In the genomic region with DNA sequence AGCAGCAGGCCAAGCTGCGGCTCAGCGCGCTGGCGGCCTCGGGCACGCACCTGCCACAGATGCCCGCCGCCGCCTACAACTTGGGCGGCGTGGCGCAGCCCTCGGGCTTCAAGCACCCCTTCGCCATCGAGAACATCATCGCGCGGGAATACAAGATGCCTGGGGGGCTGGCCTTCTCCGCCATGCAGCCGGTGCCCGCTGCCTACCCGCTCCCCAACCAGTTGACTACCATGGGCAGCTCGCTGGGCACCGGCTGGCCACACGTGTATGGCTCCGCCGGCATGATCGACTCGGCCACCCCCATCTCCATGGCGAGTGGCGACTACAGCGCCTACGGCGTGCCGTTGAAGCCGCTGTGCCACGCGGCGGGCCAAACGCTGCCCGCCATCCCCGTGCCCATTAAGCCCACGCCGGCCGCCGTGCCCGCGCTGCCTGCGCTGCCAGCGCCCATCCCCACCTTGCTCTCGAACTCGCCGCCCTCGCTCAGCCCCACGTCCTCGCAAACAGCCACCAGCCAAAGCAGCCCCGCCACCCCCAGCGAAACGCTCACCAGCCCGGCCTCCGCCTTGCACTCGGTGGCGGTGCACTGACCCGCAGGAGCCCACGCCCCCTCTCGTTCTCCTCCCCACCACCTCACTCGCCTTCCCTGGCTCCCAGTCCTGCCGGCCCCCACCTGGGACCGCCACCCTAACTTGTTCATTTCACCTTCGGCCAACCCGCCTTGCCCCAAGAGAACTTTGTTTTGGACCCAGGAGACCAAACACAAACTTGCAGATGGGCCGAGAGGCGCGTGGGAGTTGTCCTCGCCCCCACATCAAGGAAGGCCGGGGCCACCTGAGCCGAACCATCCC, we compare ENCODE assay signal across 8 cellular contexts. TPM values are rescaled to one million over a fixed set of nuclear protein-coding genes. Genes with fewer than 3 reads are reported as not detected.
DNase-seq lines count a peak whose midpoint lies in the region; ATAC-seq lines count a peak whose summit lies in the region.

No MANE protein-coding gene starts in this region.

- 3% methylated on average over 77 of the region's 77 CpGs for WGBS in right cardiac atrium

- H3K27me3 Mint-ChIP-seq in T-helper 2 cell treated with Interferon-gamma antibody and Interleukin-4, amounts not matched to agents 5 μg/mL and 100 μg/mL, for 36 hours (ENCODE audit: low read depth), result peaks cover 87% of the 10 kb centered on the region
- peaks cover 88% of the 10 kb centered on the region for H3K27me3 Mint-ChIP-seq in stimulated activated memory B cell treated with anti-CD40 and anti-IgM and Interleukin-4, amounts not matched to agents 10 μg/mL and 1 μg/mL and 100 μg/mL, for 72 hours

- peaks cover 55% of the 10 kb centered on the region for H3K4me1 Mint-ChIP-seq in T-helper 2 cell treated with Interferon-gamma antibody and Interleukin-4, amounts not matched to agents 5 μg/mL and 100 μg/mL, for 36 hours (ENCODE audit: low read depth)
- H3K4me1 Mint-ChIP-seq in stimulated activated memory B cell treated with anti-CD40 and anti-IgM and Interleukin-4, amounts not matched to agents 10 μg/mL and 1 μg/mL and 100 μg/mL, for 72 hours, result peaks cover 24% of the 10 kb centered on the region

- H3K9me3 Mint-ChIP-seq in T-helper 2 cell treated with Interferon-gamma antibody and Interleukin-4, amounts not matched to agents 5 μg/mL and 100 μg/mL, for 36 hours, result peaks cover 4% of the 10 kb centered on the region
- peaks cover 5% of the 10 kb centered on the region for H3K9me3 Mint-ChIP-seq in stimulated activated memory B cell treated with anti-CD40 and anti-IgM and Interleukin-4, amounts not matched to agents 10 μg/mL and 1 μg/mL and 100 μg/mL, for 72 hours

- peak overlapping the region; percentile 91 for H3K4me3 Mint-ChIP-seq in T-helper 2 cell treated with Interferon-gamma antibody and Interleukin-4, amounts not matched to agents 5 μg/mL and 100 μg/mL, for 36 hours
- H3K4me3 Mint-ChIP-seq in stimulated activated memory B cell treated with anti-CD40 and anti-IgM and Interleukin-4, amounts not matched to agents 10 μg/mL and 1 μg/mL and 100 μg/mL, for 72 hours, result peak overlapping the region; percentile 87

- intact Hi-C loops in right cardiac atrium (cut with DNase I), result no loop called here

- H3K27ac ChIP-seq in right cardiac atrium (ENCODE audit: low read length), result no peak overlapping the region

- H3K4me1 ChIP-seq in right cardiac atrium (ENCODE audit: control insufficient read depth, insufficient read depth, low read length), result peaks cover 13% of the 10 kb centered on the region

- peak overlapping the region; percentile 47 for H3K4me3 ChIP-seq in right cardiac atrium (ENCODE audit: low read length)

- H3K27ac Mint-ChIP-seq in T-helper 2 cell treated with Interferon-gamma antibody and Interleukin-4, amounts not matched to agents 5 μg/mL and 100 μg/mL, for 36 hours, result peak overlapping the region; percentile 95
- H3K27ac Mint-ChIP-seq in stimulated activated memory B cell treated with anti-CD40 and anti-IgM and Interleukin-4, amounts not matched to agents 10 μg/mL and 1 μg/mL and 100 μg/mL, for 72 hours, result peak overlapping the region; percentile 88

- no peaks in the 10 kb centered on the region for H3K27me3 ChIP-seq in right cardiac atrium (ENCODE audit: control insufficient read depth, insufficient read depth)

- H3K9me3 ChIP-seq in right cardiac atrium (ENCODE audit: control insufficient read depth, low read length), result no peaks in the 10 kb centered on the region

- peaks cover 8% of the 10 kb centered on the region for H3K36me3 Mint-ChIP-seq in T-helper 2 cell treated with Interferon-gamma antibody and Interleukin-4, amounts not matched to agents 5 μg/mL and 100 μg/mL, for 36 hours (ENCODE audit: low read depth)
- H3K36me3 Mint-ChIP-seq in stimulated activated memory B cell treated with anti-CD40 and anti-IgM and Interleukin-4, amounts not matched to agents 10 μg/mL and 1 μg/mL and 100 μg/mL, for 72 hours, result peaks cover 9% of the 10 kb centered on the region

- peak; percentile 34 for DNase-seq in activated CD4-positive, alpha-beta T cell treated with anti-CD3 and anti-CD28 coated beads for 48 hours
- DNase-seq in activated CD4-positive, alpha-beta T cell treated with anti-CD3 and anti-CD28 coated beads, Interleukin-2, amount 50 U/mL, for 1 hour, result no peak
- peak; percentile 34 for DNase-seq in T-helper 2 cell treated with Interferon-gamma antibody and Interleukin-4, amounts not matched to agents 5 μg/mL and 100 μg/mL, for 36 hours (ENCODE audit: low spot score)
- DNase-seq in right cardiac atrium (no peak), NCI-H1436 treated with DMSO at 0.1 percent for 48 hours (lab: John Stamatoyannopoulos, UW) (no peak)

- ATAC-seq in right cardiac atrium (peak in 1 of 2 donors; percentile 48), GM19324 (IDR thresholded peaks at IDR 0.05; ENCODE audit: low FRiP score, unreplicated experiment) (no peak), GM18870 (IDR thresholded peaks at IDR 0.05; ENCODE audit: unreplicated experiment) (no peak)
- ATAC-seq in stimulated activated memory B cell treated with anti-CD40 and anti-IgM and Interleukin-4, amounts not matched to agents 10 μg/mL and 1 μg/mL and 100 μg/mL, for 72 hours, result no peak

RNA-seq across cellular contexts. Expression of a gene that starts 1.5 kb away (rescaled TPM):
- not detected for total RNA-seq in right cardiac atrium
- polyA plus RNA-seq in right cardiac atrium, result not detected

Comparison
In these comparisons a context has a peak if more than half of its experiments do, and no peak if none do; other contexts are left out.
1. DNase-seq: peak in activated CD4-positive, alpha-beta T cell treated with anti-CD3 and anti-CD28 coated beads for 48 hours (single experiment) and T-helper 2 cell treated with Interferon-gamma antibody and Interleukin-4, amounts not matched to agents 5 μg/mL and 100 μg/mL, for 36 hours (single experiment); none in activated CD4-positive, alpha-beta T cell treated with anti-CD3 and anti-CD28 coated beads, Interleukin-2, amount 50 U/mL, for 1 hour (single experiment), right cardiac atrium (0 of 3) and NCI-H1436 treated with DMSO at 0.1 percent for 48 hours (single experiment).